Comparison of ENCODE assay signal across 12 cellular contexts in the genomic region with DNA sequence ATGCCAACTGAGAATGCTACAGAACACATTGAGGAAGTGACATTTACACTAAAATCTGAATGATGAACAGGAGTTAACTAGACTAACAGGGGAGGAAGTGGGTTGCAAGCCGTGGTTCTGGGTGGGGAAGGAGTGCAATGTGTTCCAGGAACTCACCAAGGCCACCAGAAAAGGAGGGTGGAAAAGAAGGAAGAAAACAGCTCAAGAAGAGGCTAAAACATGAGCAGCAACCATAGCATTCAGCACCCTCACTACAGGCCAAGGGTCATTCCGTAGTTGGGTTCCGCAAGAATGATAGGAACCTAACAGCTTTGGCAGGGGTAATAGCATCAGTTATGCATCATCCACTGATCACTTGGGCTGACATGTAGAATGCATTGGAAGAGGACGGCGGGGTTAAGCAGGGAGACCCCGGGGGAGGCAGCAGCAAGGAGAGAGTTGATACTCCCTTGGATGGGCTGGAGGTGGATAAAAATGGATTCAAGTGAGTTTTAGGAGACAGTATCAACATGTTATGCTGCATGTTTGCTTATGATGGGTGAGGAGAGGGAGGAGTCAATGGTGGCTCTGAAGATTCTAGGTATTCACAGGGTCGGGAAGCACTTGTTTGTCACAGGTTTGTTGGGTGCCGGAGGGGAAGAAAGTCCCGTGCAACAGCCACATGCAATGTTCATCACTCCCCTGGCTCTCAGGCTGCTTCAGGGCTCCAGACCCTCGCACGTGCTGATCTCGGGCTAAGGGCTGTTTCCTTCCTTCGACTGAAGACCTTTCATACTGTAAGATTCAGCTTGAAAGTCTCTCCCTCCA. TPM values are rescaled to one million over a fixed set of nuclear protein-coding genes. Genes with fewer than 3 reads are reported as not detected.
A peak's percentile ranks its signal among the peaks of the same experiment; 100 is the strongest.
DNase-seq lines count a peak whose midpoint lies in the region; ATAC-seq and TF ChIP-seq lines count a peak whose summit lies in the region.
"Had no signal": no experiment of that assay in that cellular context is flagged by ENCODE, and none has a peak within 500 bp of the region (broad histone marks: within the 10 kb centered on the region; RNA-seq: fewer than 3 reads in every experiment).

No MANE protein-coding gene starts in this region.

- no peaks in the 10 kb centered on the region for H3K36me3 ChIP-seq in spleen
- H3K36me3 ChIP-seq: breast epithelium had no signal

- H3K4me1 Mint-ChIP-seq in activated T-cell treated with anti-CD3 and anti-CD28 coated beads, Interleukin-2, amount 50 U/mL, for 24 hours (ENCODE audit: low read depth): peaks cover 38% of the 10 kb centered on the region
- H3K4me1 Mint-ChIP-seq in activated naive CD4-positive, alpha-beta T cell treated with anti-CD3 and anti-CD28 coated beads, Interleukin-2, amount 50 U/mL, for 24 hours: peaks cover 48% of the 10 kb centered on the region
- H3K4me1 Mint-ChIP-seq: IgD-negative memory B cell had no signal

- H3K27ac ChIP-seq in spleen: peak overlapping the region in 7 of 8 donors; percentile 1 to 77 (median 64)
- H3K27ac ChIP-seq: breast epithelium had no signal

- no peak overlapping the region for H3K4me3 ChIP-seq in spleen
- H3K4me3 ChIP-seq: breast epithelium had no signal

- no peaks in the 10 kb centered on the region for H3K27me3 ChIP-seq in spleen (replicated peaks in 1 of 7)
- H3K27me3 ChIP-seq: breast epithelium had no signal

- no peaks in the 10 kb centered on the region for H3K27me3 Mint-ChIP-seq in activated T-cell treated with anti-CD3 and anti-CD28 coated beads, Interleukin-2, amount 50 U/mL, for 24 hours
- H3K27me3 Mint-ChIP-seq in activated naive CD4-positive, alpha-beta T cell treated with anti-CD3 and anti-CD28 coated beads, Interleukin-2, amount 50 U/mL, for 24 hours: no peaks in the 10 kb centered on the region

- H3K27ac Mint-ChIP-seq in activated T-cell treated with anti-CD3 and anti-CD28 coated beads, Interleukin-2, amount 50 U/mL, for 24 hours: peak overlapping the region; percentile 84
- peak overlapping the region; percentile 76 for H3K27ac Mint-ChIP-seq in activated naive CD4-positive, alpha-beta T cell treated with anti-CD3 and anti-CD28 coated beads, Interleukin-2, amount 50 U/mL, for 24 hours
- H3K27ac Mint-ChIP-seq: nephron had no signal

- no peaks in the 10 kb centered on the region for H3K36me3 Mint-ChIP-seq in activated T-cell treated with anti-CD3 and anti-CD28 coated beads, Interleukin-2, amount 50 U/mL, for 24 hours (ENCODE audit: low read depth)
- no peaks in the 10 kb centered on the region for H3K36me3 Mint-ChIP-seq in activated naive CD4-positive, alpha-beta T cell treated with anti-CD3 and anti-CD28 coated beads, Interleukin-2, amount 50 U/mL, for 24 hours
- H3K36me3 Mint-ChIP-seq: IgD-negative memory B cell had no signal

- H3K4me1 ChIP-seq in spleen: peaks cover 7 to 40% (median 27%) of the 10 kb centered on the region in 6 donors
- H3K4me1 ChIP-seq: breast epithelium had no signal

- no peak for TF ChIP-seq CTCF in spleen (IDR thresholded peaks at IDR 0.05 in 8 of 11, conservative IDR thresholded peaks at IDR 0.05 in 3 of 11)

- peaks cover 0 to 9% (median 3%) of the 10 kb centered on the region in 8 donors for H3K9me3 ChIP-seq in spleen
- H3K9me3 ChIP-seq: breast epithelium had no signal

- DNase-seq in activated T-cell treated with anti-CD3 and anti-CD28 coated beads, Interleukin-2, amount 50 U/mL, for 24 hours: no peak
- DNase-seq in activated T-cell treated with anti-CD3 and anti-CD28 coated beads, Interleukin-2, amount 50 U/mL, for 48 hours: no peak
- DNase-seq in NOMO-1 (lab: John Stamatoyannopoulos, UW; ENCODE audit: unreplicated experiment in 2 of 2): peak; percentile 77 to 93
- DNase-seq in spleen: no peak
- DNase-seq in amygdala (lab: John Stamatoyannopoulos, UW): no peak
- DNase-seq in NCI-H345 treated with DMSO at 0.1 percent for 48 hours (lab: John Stamatoyannopoulos, UW; ENCODE audit: unreplicated experiment): no peak
- DNase-seq: NCI-H2171 treated with DMSO at 0.1 percent for 48 hours had no signal

- H3K4me3 Mint-ChIP-seq in activated T-cell treated with anti-CD3 and anti-CD28 coated beads, Interleukin-2, amount 50 U/mL, for 24 hours: peak overlapping the region; percentile 1
- peak overlapping the region; percentile 69 for H3K4me3 Mint-ChIP-seq in activated naive CD4-positive, alpha-beta T cell treated with anti-CD3 and anti-CD28 coated beads, Interleukin-2, amount 50 U/mL, for 24 hours
- H3K4me3 Mint-ChIP-seq: nephron had no signal

- TF ChIP-seq POLR2A in spleen (IDR thresholded peaks at IDR 0.05): no peak

- 68 to 81% (median 74%) methylated on average over 13 of the region's 13 CpGs for WGBS in spleen, 5 donors

- peaks cover 3% of the 10 kb centered on the region for H3K9me3 Mint-ChIP-seq in activated T-cell treated with anti-CD3 and anti-CD28 coated beads, Interleukin-2, amount 50 U/mL, for 24 hours
- no peaks in the 10 kb centered on the region for H3K9me3 Mint-ChIP-seq in activated naive CD4-positive, alpha-beta T cell treated with anti-CD3 and anti-CD28 coated beads, Interleukin-2, amount 50 U/mL, for 24 hours
- H3K9me3 Mint-ChIP-seq: IgD-negative memory B cell had no signal

- intact Hi-C loops in spleen (cut with DNase I; ENCODE audit: low total_unique reads): no loop called here

- no peak for ATAC-seq in HG03457 (IDR thresholded peaks at IDR 0.05; ENCODE audit: unreplicated experiment)

RNA-seq across cellular contexts. Expression of gene LIPC, which starts 53.2 kb away (rescaled TPM):
- total RNA-seq in spleen: 1 to 10 TPM in 6 of 7 donors, under 1 TPM in 1; 0.60 to 2.5 (median 1.2) TPM
- under 1 TPM; 0.47 to 0.70 (median 0.48) TPM for polyA plus RNA-seq in spleen

Comparison
In these comparisons a context has a peak if more than half of its experiments do, and no peak if none do; other contexts are left out.
1. DNase-seq: peak in NOMO-1 (2 of 2); none in activated T-cell treated with anti-CD3 and anti-CD28 coated beads, Interleukin-2, amount 50 U/mL, for 24 hours (single experiment), activated T-cell treated with anti-CD3 and anti-CD28 coated beads, Interleukin-2, amount 50 U/mL, for 48 hours (0 of 2), spleen (single experiment), amygdala (0 of 56) and NCI-H345 treated with DMSO at 0.1 percent for 48 hours (single experiment).